Comparison of ENCODE assay signal across 23 cellular contexts in the genomic region with DNA sequence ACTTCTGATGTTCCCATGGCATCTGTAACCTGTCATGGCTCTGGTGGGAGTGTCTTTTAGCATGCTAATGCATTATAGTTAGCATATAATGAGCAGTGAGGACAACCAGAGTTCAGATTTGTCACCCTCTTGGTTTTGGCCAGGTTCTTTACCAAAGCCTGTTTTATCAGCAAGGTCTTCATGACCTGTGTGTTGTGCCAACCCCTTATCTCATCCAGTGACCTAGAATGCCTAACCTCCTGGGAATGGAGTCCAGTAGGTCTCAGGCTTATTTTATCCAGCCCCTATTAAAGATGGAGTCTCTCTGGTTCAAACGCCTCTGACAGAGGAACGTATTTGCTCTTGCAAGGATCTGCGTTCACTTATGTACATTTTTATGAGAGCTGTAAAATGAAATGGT.
"Had no signal": no experiment of that assay in that cellular context is flagged by ENCODE, and none has a peak within 500 bp of the region (broad histone marks: within the 10 kb centered on the region; RNA-seq: fewer than 3 reads in every experiment).

No MANE protein-coding gene starts in this region.

- H3K27ac ChIP-seq: hepatocyte, lower lobe of right lung, parathyroid adenoma, psoas muscle, right lobe of liver, testis, thyroid gland, transverse colon, upper lobe of left lung, vagina had no signal

- H3K4me1 ChIP-seq: parathyroid adenoma, right lobe of liver, transverse colon, vagina had no signal

- H3K4me2 ChIP-seq: hepatocyte, smooth muscle cell had no signal

- H2AFZ ChIP-seq: hepatocyte, parathyroid adenoma had no signal

- DNase-seq: islet precursor cell; lower lobe of right lung; mammary epithelial cell; mesenchymal stem cell; naive thymus-derived CD8-positive, alpha-beta T cell; nucleus accumbens; psoas muscle; stimulated activated CD4-positive, alpha-beta T cell treated with anti-CD3 and anti-CD28 coated beads, Interleukin-1b, Interleukin-23, amount 100 ng/mL, for 48 hours; stimulated activated CD4-positive, alpha-beta T cell treated with anti-CD3 and anti-CD28 coated beads, Interleukin-2, amount 100 ng/mL, for 48 hours; stimulated activated CD4-positive, alpha-beta T cell treated with anti-CD3 and anti-CD28 coated beads, Interleukin-4, amount 100 ng/mL, for 4 hours; stimulated activated CD8-positive, alpha-beta memory T cell treated with anti-CD3 and anti-CD28 coated beads, Interleukin-4, amount 100 ng/mL, for 48 hours; stimulated activated naive CD4-positive, alpha-beta T cell treated with Interleukin-2 at 50 U/mL for 16 hours; stimulated activated naive CD8-positive, alpha-beta T cell treated with anti-CD3 and anti-CD28 coated beads, Interleukin-15, amount 100 ng/mL, for 72 hours; testis; thyroid gland; transverse colon; upper lobe of left lung had no signal

- H3K27me3 ChIP-seq: hepatocyte, right lobe of liver, testis, thyroid gland, transverse colon, upper lobe of left lung, vagina had no signal

- H3K9ac ChIP-seq: parathyroid adenoma had no signal

- H3K9me3 ChIP-seq: lower lobe of right lung, psoas muscle, right lobe of liver, testis, thyroid gland, transverse colon, upper lobe of left lung, vagina had no signal

- ATAC-seq: lower lobe of right lung; naive thymus-derived CD8-positive, alpha-beta T cell; psoas muscle; stimulated activated memory B cell treated with anti-CD40 and anti-IgM and Interleukin-4, amounts not matched to agents 10 μg/mL and 1 μg/mL and 100 μg/mL, for 72 hours; stimulated activated naive CD8-positive, alpha-beta T cell treated with anti-CD3 and anti-CD28 coated beads, Interleukin-15, amount 100 ng/mL, for 72 hours had no signal

- H3K79me2 ChIP-seq: hepatocyte, parathyroid adenoma had no signal

- H3K4me3 ChIP-seq: hepatocyte, lower lobe of right lung, psoas muscle, right lobe of liver, smooth muscle cell, testis, thyroid gland, transverse colon, upper lobe of left lung, vagina had no signal
